ENCODE assay signal across 2 cellular contexts in the genomic region with DNA sequence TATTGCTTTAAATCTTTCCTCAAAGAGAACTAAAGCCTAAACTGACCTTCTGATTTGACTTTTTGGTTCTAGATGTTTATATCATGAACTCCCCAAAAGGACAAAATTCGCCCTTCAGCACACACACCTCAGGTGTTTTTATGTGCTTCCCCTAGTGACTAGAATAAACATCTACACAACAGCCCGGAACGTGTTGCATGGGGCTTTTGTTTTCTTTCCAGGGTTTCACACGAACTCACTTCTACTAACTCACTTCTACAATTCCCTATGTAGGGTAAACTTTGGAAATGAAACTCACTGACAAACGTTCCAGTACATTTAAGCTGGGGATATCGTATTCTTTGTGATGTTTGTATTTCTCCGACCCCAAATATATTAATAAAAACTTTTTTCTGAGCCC.
TF ChIP-seq lines count a peak whose summit lies in the region.

No MANE protein-coding gene starts in this region.

TF ChIP-seq in A549, 52 proteins besides CTCF, POLR2A, EP300 and RAD21:
- TF ChIP-seq, protein P1, sequence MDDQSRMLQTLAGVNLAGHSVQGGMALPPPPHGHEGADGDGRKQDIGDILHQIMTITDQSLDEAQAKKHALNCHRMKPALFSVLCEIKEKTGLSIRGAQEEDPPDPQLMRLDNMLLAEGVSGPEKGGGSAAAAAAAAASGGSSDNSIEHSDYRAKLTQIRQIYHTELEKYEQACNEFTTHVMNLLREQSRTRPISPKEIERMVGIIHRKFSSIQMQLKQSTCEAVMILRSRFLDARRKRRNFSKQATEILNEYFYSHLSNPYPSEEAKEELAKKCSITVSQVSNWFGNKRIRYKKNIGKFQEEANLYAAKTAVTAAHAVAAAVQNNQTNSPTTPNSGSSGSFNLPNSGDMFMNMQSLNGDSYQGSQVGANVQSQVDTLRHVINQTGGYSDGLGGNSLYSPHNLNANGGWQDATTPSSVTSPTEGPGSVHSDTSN (IDR thresholded peaks at IDR 0.05) = no peak
- TF ChIP-seq, protein P2, sequence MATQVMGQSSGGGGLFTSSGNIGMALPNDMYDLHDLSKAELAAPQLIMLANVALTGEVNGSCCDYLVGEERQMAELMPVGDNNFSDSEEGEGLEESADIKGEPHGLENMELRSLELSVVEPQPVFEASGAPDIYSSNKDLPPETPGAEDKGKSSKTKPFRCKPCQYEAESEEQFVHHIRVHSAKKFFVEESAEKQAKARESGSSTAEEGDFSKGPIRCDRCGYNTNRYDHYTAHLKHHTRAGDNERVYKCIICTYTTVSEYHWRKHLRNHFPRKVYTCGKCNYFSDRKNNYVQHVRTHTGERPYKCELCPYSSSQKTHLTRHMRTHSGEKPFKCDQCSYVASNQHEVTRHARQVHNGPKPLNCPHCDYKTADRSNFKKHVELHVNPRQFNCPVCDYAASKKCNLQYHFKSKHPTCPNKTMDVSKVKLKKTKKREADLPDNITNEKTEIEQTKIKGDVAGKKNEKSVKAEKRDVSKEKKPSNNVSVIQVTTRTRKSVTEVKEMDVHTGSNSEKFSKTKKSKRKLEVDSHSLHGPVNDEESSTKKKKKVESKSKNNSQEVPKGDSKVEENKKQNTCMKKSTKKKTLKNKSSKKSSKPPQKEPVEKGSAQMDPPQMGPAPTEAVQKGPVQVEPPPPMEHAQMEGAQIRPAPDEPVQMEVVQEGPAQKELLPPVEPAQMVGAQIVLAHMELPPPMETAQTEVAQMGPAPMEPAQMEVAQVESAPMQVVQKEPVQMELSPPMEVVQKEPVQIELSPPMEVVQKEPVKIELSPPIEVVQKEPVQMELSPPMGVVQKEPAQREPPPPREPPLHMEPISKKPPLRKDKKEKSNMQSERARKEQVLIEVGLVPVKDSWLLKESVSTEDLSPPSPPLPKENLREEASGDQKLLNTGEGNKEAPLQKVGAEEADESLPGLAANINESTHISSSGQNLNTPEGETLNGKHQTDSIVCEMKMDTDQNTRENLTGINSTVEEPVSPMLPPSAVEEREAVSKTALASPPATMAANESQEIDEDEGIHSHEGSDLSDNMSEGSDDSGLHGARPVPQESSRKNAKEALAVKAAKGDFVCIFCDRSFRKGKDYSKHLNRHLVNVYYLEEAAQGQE (IDR thresholded peaks at IDR 0.05) = 0 out of 2 replicates have a peak, but pooled peaks have one; percentile 29
TF ChIP-seq in A549: peak in this region for 1.

TF ChIP-seq in HepG2, 621 proteins besides CTCF, POLR2A, EP300 and RAD21:
- no peak for TF ChIP-seq NBN (conservative IDR thresholded peaks at IDR 0.05)
- TF ChIP-seq ZNF230 (CRISPR knock-in tag; IDR thresholded peaks at IDR 0.05) = no peak
- TF ChIP-seq, protein P3, sequence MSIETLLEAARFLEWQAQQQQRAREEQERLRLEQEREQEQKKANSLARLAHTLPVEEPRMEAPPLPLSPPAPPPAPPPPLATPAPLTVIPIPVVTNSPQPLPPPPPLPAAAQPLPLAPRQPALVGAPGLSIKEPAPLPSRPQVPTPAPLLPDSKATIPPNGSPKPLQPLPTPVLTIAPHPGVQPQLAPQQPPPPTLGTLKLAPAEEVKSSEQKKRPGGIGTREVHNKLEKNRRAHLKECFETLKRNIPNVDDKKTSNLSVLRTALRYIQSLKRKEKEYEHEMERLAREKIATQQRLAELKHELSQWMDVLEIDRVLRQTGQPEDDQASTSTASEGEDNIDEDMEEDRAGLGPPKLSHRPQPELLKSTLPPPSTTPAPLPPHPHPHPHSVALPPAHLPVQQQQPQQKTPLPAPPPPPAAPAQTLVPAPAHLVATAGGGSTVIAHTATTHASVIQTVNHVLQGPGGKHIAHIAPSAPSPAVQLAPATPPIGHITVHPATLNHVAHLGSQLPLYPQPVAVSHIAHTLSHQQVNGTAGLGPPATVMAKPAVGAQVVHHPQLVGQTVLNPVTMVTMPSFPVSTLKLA (IDR thresholded peaks at IDR 0.05) = peak; percentile 65
- TF ChIP-seq SOX5 (CRISPR knock-in tag; IDR thresholded peaks at IDR 0.05; ENCODE audit: borderline replicate concordance) = peak; percentile 61; the same call in 1 of the 2 replicates
- peak; percentile 55 for TF ChIP-seq SAP130 (CRISPR knock-in tag; IDR thresholded peaks at IDR 0.05; ENCODE audit: low read depth)
- peak; percentile 37 for TF ChIP-seq RFX1 (IDR thresholded peaks at IDR 0.05)
- 0 out of 2 replicates have a peak, but pooled peaks have one; percentile 17 for TF ChIP-seq FOXA3 (CRISPR knock-in tag; IDR thresholded peaks at IDR 0.05)
- peak; percentile 64 for TF ChIP-seq BHLHE40 (IDR thresholded peaks at IDR 0.05; ENCODE audit: low read length)
- 0 out of 2 replicates have a peak, but pooled peaks have one; percentile 69 for TF ChIP-seq SIN3A (IDR thresholded peaks at IDR 0.05; ENCODE audit: borderline replicate concordance, low read depth, low read length)
- TF ChIP-seq MAF1 (CRISPR knock-in tag; IDR thresholded peaks at IDR 0.05; ENCODE audit: borderline replicate concordance) = no peak
- peak; percentile 98 for TF ChIP-seq ZSCAN20 (CRISPR knock-in tag; IDR thresholded peaks at IDR 0.05; ENCODE audit: borderline replicate concordance)
- TF ChIP-seq, protein P4, sequence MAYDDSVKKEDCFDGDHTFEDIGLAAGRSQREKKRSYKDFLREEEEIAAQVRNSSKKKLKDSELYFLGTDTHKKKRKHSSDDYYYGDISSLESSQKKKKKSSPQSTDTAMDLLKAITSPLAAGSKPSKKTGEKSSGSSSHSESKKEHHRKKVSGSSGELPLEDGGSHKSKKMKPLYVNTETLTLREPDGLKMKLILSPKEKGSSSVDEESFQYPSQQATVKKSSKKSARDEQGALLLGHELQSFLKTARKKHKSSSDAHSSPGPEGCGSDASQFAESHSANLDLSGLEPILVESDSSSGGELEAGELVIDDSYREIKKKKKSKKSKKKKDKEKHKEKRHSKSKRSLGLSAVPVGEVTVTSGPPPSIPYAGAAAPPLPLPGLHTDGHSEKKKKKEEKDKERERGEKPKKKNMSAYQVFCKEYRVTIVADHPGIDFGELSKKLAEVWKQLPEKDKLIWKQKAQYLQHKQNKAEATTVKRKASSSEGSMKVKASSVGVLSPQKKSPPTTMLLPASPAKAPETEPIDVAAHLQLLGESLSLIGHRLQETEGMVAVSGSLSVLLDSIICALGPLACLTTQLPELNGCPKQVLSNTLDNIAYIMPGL (CRISPR knock-in tag; IDR thresholded peaks at IDR 0.05; ENCODE audit: borderline replicate concordance in 1 of 2, low read depth in 1 of 2) = 0 out of 4 replicates have a peak, but pooled peaks of 1 of the 2 experiments have one; percentile 9
- TF ChIP-seq FOXK1 (CRISPR knock-in tag; IDR thresholded peaks at IDR 0.05; ENCODE audit: borderline replicate concordance, low read depth) = 0 out of 2 replicates have a peak, but pooled peaks have one; percentile 16
- TF ChIP-seq, protein P5, sequence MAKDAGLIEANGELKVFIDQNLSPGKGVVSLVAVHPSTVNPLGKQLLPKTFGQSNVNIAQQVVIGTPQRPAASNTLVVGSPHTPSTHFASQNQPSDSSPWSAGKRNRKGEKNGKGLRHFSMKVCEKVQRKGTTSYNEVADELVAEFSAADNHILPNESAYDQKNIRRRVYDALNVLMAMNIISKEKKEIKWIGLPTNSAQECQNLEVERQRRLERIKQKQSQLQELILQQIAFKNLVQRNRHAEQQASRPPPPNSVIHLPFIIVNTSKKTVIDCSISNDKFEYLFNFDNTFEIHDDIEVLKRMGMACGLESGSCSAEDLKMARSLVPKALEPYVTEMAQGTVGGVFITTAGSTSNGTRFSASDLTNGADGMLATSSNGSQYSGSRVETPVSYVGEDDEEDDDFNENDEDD (CRISPR knock-in tag; IDR thresholded peaks at IDR 0.05; ENCODE audit: borderline replicate concordance) = no peak
- TF ChIP-seq RORA (CRISPR knock-in tag; IDR thresholded peaks at IDR 0.05) = no peak
- TF ChIP-seq, protein P6, sequence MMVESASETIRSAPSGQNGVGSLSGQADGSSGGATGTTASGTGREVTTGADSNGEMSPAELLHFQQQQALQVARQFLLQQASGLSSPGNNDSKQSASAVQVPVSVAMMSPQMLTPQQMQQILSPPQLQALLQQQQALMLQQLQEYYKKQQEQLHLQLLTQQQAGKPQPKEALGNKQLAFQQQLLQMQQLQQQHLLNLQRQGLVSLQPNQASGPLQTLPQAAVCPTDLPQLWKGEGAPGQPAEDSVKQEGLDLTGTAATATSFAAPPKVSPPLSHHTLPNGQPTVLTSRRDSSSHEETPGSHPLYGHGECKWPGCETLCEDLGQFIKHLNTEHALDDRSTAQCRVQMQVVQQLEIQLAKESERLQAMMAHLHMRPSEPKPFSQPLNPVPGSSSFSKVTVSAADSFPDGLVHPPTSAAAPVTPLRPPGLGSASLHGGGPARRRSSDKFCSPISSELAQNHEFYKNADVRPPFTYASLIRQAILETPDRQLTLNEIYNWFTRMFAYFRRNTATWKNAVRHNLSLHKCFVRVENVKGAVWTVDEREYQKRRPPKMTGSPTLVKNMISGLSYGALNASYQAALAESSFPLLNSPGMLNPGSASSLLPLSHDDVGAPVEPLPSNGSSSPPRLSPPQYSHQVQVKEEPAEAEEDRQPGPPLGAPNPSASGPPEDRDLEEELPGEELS (CRISPR knock-in tag; IDR thresholded peaks at IDR 0.05) = peak; percentile 67
- 0 out of 2 replicates have a peak, but pooled peaks have one; percentile 6 for TF ChIP-seq HDAC1 (CRISPR knock-in tag; IDR thresholded peaks at IDR 0.05)
- TF ChIP-seq TAF15 (IDR thresholded peaks at IDR 0.05; ENCODE audit: low read depth, low read length, poor library complexity, severe bottlenecking) = no peak
- no peak for TF ChIP-seq NFE2L2 (IDR thresholded peaks at IDR 0.05; ENCODE audit: low read length)
- TF ChIP-seq TBX3 (IDR thresholded peaks at IDR 0.05; ENCODE audit: borderline replicate concordance) = 0 out of 2 replicates have a peak, but pooled peaks have one; percentile 17
- TF ChIP-seq, protein P7, sequence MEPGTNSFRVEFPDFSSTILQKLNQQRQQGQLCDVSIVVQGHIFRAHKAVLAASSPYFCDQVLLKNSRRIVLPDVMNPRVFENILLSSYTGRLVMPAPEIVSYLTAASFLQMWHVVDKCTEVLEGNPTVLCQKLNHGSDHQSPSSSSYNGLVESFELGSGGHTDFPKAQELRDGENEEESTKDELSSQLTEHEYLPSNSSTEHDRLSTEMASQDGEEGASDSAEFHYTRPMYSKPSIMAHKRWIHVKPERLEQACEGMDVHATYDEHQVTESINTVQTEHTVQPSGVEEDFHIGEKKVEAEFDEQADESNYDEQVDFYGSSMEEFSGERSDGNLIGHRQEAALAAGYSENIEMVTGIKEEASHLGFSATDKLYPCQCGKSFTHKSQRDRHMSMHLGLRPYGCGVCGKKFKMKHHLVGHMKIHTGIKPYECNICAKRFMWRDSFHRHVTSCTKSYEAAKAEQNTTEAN (CRISPR knock-in tag; conservative IDR thresholded peaks at IDR 0.05) = peak; percentile 56; the same call in 1 of the 2 replicates
- TF ChIP-seq TBX2 (CRISPR knock-in tag; IDR thresholded peaks at IDR 0.05; ENCODE audit: borderline replicate concordance) = 0 out of 2 replicates have a peak, but pooled peaks have one; percentile 40
- TF ChIP-seq FOXK2 (IDR thresholded peaks at IDR 0.05) = peak; percentile 50; the same call in 1 of the 2 replicates
- TF ChIP-seq SOX13 (IDR thresholded peaks at IDR 0.05) = no peak
- peak in 1 of 2 experiments; percentile 62; a peak in 1 of 4 replicates for TF ChIP-seq SOX13 (CRISPR knock-in tag; conservative IDR thresholded peaks at IDR 0.05 in 1 of 2, IDR thresholded peaks at IDR 0.05 in 1 of 2)
- TF ChIP-seq FOXP1 (IDR thresholded peaks at IDR 0.05) = no peak
- peak; percentile 61 for TF ChIP-seq FOXP1 (CRISPR knock-in tag; IDR thresholded peaks at IDR 0.05)
- TF ChIP-seq ESRRA (CRISPR knock-in tag; IDR thresholded peaks at IDR 0.05; ENCODE audit: low read depth) = no peak
